Comparison of ENCODE assay signal across 1 cellular context in genomic region chr3:153051427-153052095, GRCh38.
TF ChIP-seq lines count a peak whose summit lies in the region.

No MANE protein-coding gene starts in this region.

TF ChIP-seq in K562, 482 proteins besides CTCF, POLR2A, EP300 and RAD21 (continued from another document and continues in another):
- TF ChIP-seq PBX2 (CRISPR knock-in tag; IDR thresholded peaks at IDR 0.05; ENCODE audit: low read depth) = no peak
- peak; percentile 3; the same call in 1 of the 2 replicates for TF ChIP-seq PBX2 (tag; conservative IDR thresholded peaks at IDR 0.05; ENCODE audit: low read depth)
- no peak for TF ChIP-seq RHOXF2B (CRISPR knock-in tag; conservative IDR thresholded peaks at IDR 0.05)
- TF ChIP-seq KDM2B (CRISPR knock-in tag; IDR thresholded peaks at IDR 0.05) = no peak
- TF ChIP-seq SFPQ (IDR thresholded peaks at IDR 0.05; ENCODE audit: low read depth, low read length) = no peak
- no peak for TF ChIP-seq MCM3 (IDR thresholded peaks at IDR 0.05)
- TF ChIP-seq SRF (CRISPR knock-in tag; IDR thresholded peaks at IDR 0.05) = no peak
- TF ChIP-seq NFRKB (IDR thresholded peaks at IDR 0.05; ENCODE audit: low read depth) = 0 out of 2 replicates have a peak, but pooled peaks have one; percentile 6
- TF ChIP-seq ZBTB40 (IDR thresholded peaks at IDR 0.05) = no peak; the same call in 1 of the 2 replicates
- TF ChIP-seq ZBTB40 (CRISPR knock-in tag; IDR thresholded peaks at IDR 0.05) = no peak
- TF ChIP-seq TBP (optimal IDR thresholded peaks at IDR 0.05; ENCODE audit: low read depth, low read length) = peak; percentile 53
- no peak for TF ChIP-seq SLC30A9 (CRISPR knock-in tag; IDR thresholded peaks at IDR 0.05)
- no peak for TF ChIP-seq FOXJ2 (tag; IDR thresholded peaks at IDR 0.05)
- TF ChIP-seq ZNF586 (CRISPR knock-in tag; conservative IDR thresholded peaks at IDR 0.05) = no peak
- TF ChIP-seq ZNF395 (CRISPR knock-in tag; IDR thresholded peaks at IDR 0.05) = peak; percentile 76; the same call in 1 of the 2 replicates
- TF ChIP-seq HNRNPH1 (optimal IDR thresholded peaks at IDR 0.05; ENCODE audit: low read depth, low read length) = no peak
- peak; percentile 40; the same call in 1 of the 2 replicates for TF ChIP-seq MAFK (IDR thresholded peaks at IDR 0.05; ENCODE audit: low read length)
- TF ChIP-seq U2AF1 (optimal IDR thresholded peaks at IDR 0.05; ENCODE audit: low read depth, low read length) = no peak
- TF ChIP-seq HDAC1 (IDR thresholded peaks at IDR 0.05) = peak in 1 of 2 experiments; percentile 66; a peak in 2 of 4 replicates
- TF ChIP-seq NBN (IDR thresholded peaks at IDR 0.05; ENCODE audit: low read depth) = 0 out of 2 replicates have a peak, but pooled peaks have one; percentile 15
- TF ChIP-seq RBM39 (optimal IDR thresholded peaks at IDR 0.05; ENCODE audit: low read depth, low read length) = no peak
- no peak for TF ChIP-seq ZNF174 (CRISPR knock-in tag; IDR thresholded peaks at IDR 0.05)
- TF ChIP-seq MEIS2 (IDR thresholded peaks at IDR 0.05; ENCODE audit: partially characterized antibody) = peak; percentile 7
- TF ChIP-seq ZNF766 (CRISPR knock-in tag; conservative IDR thresholded peaks at IDR 0.05) = no peak
- TF ChIP-seq HIVEP1 (CRISPR knock-in tag; IDR thresholded peaks at IDR 0.05) = no peak
- no peak for TF ChIP-seq MIER1 (IDR thresholded peaks at IDR 0.05; ENCODE audit: low read depth)
- TF ChIP-seq HOMEZ (CRISPR knock-in tag; IDR thresholded peaks at IDR 0.05) = no peak
- TF ChIP-seq ZNF449 (CRISPR knock-in tag; IDR thresholded peaks at IDR 0.05) = no peak
- no peak for TF ChIP-seq BRD4 (IDR thresholded peaks at IDR 0.05)
- no peak for TF ChIP-seq ETS2 (tag; IDR thresholded peaks at IDR 0.05; ENCODE audit: borderline replicate concordance, poor library complexity, severe bottlenecking)
- no peak for TF ChIP-seq NRF1 (conservative IDR thresholded peaks at IDR 0.05 in 1 of 2, IDR thresholded peaks at IDR 0.05 in 1 of 2)
